ENCODE assay signal across 8 cellular contexts in the genomic region with DNA sequence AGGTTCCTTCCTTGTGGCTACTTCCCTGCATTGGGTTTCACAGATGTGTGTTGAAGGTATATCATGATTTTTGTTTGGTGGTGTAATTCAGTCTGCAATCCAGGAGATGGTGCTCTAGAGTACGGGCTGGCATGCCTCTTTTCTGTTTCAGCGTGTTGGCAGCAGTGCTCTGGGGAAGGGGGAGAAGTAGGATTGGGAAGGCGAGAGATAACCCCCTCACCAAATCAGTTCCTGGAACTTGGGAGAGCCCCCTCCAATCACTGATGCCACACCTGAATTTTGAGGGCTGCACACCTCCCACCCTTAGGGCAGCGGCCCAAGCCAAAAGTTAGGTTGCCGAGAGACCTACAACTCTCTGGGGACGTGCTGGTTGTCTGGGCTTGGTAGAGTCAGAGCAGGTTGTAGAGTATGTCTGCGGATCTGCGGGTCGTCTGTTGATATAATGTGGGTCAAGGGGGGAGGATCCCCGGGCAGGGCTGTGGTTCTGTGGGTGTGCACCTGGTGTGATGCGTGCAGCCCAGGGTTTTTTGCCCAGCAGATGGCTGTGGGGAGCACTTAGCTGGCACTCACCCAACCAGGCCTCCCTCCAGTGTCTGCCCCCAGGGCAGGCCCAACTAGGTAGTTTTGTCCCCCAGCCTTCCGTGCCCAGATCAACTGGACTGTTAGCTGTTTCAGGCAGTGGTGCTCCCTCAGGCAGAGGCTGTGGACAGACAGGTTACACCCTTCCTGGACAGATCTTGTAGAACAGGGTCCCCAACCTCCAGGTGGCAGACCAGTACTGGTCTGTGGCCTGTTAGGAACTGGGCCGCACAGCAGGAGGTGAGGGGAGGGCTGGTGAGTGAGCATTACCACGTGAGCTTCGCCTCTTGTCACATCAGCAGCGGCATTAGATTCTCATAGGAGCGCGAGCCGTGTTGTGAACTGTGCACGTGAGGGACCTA.
DNase-seq lines count a peak whose midpoint lies in the region; ATAC-seq and TF ChIP-seq lines count a peak whose summit lies in the region.
"Not testable (repeated sequence)": the region's sequence is repeated elsewhere in the genome, so short reads cannot be mapped to it uniquely, and the experiment has no call there.

No MANE protein-coding gene starts in this region.

- intact Hi-C loops in CD8-positive, alpha-beta T cell (cut with DNase I, micrococcal nuclease); HCT116 (cut with micrococcal nuclease): not testable (repeated sequence)

- H3K27ac ChIP-seq in CD8-positive, alpha-beta T cell (ENCODE audit: low read depth, low read length); HCT116 (ENCODE audit: low read depth, low read length): not testable (repeated sequence)

- H3K4me1 Mint-ChIP-seq in CD8-positive, alpha-beta T cell (ENCODE audit: low read depth); stimulated activated naive CD8-positive, alpha-beta T cell treated with anti-CD3 and anti-CD28 coated beads, Interleukin-15, Interleukin-2, amounts not matched to agents 100 ng/mL and 50 ng/mL, for 24 hours (ENCODE audit: low read depth): not testable (repeated sequence)

- not testable (repeated sequence) for BruUV-seq in HCT116 (replicated peaks; lab: Mats Ljungman, UMichigan)

- not testable (repeated sequence) for H4K20me1 ChIP-seq in HCT116 (ENCODE audit: insufficient read depth)

- H3K79me2 ChIP-seq in HCT116 (ENCODE audit: insufficient read depth, low read length), result not testable (repeated sequence)

- not testable (repeated sequence) for H3K36me3 Mint-ChIP-seq in CD8-positive, alpha-beta T cell; activated naive CD4-positive, alpha-beta T cell treated with anti-CD3 and anti-CD28 coated beads, Interleukin-2, amount 50 U/mL, for 72 hours; stimulated activated naive CD8-positive, alpha-beta T cell treated with anti-CD3 and anti-CD28 coated beads, Interleukin-15, Interleukin-2, amounts not matched to agents 100 ng/mL and 50 ng/mL, for 24 hours (ENCODE audit: low read depth)

- H3K27me3 Mint-ChIP-seq in CD8-positive, alpha-beta T cell (ENCODE audit: low read depth); stimulated activated naive CD8-positive, alpha-beta T cell treated with anti-CD3 and anti-CD28 coated beads, Interleukin-15, Interleukin-2, amounts not matched to agents 100 ng/mL and 50 ng/mL, for 24 hours: not testable (repeated sequence)

- not testable (repeated sequence) for TF ChIP-seq POLR2A in HCT116 (IDR thresholded peaks at IDR 0.05; ENCODE audit: borderline replicate concordance, extremely low read depth, insufficient read depth, insufficient read length)

- H2AFZ ChIP-seq in HCT116 (ENCODE audit: low read depth, low read length, poor library complexity, severe bottlenecking), result not testable (repeated sequence)

- peak overlapping the region; percentile 75 for H3K4me3 Mint-ChIP-seq in CD8-positive, alpha-beta T cell
- peak overlapping the region; percentile 66 for H3K4me3 Mint-ChIP-seq in stimulated activated naive CD8-positive, alpha-beta T cell treated with anti-CD3 and anti-CD28 coated beads, Interleukin-15, Interleukin-2, amounts not matched to agents 100 ng/mL and 50 ng/mL, for 24 hours

- peak; percentile 50 for TF ChIP-seq RAD21 in HCT116 (IDR thresholded peaks at IDR 0.05; ENCODE audit: low read depth)

- H3K9ac ChIP-seq in HCT116 (ENCODE audit: low read length), result not testable (repeated sequence)

- not testable (repeated sequence) for H3K4me3 ChIP-seq in CD8-positive, alpha-beta T cell (ENCODE audit: low read depth, low read length); HCT116 (replicated peaks in 1 of 2; ENCODE audit: low read depth in 1 of 2, low read length in 2 of 2); fibroblast of villous mesenchyme (ENCODE audit: low read depth, low read length)

- H3K4me2 ChIP-seq in HCT116 (ENCODE audit: low read length), result not testable (repeated sequence)

- peak in 2 of 7 experiments; percentile 7 to 14 for DNase-seq in CD8-positive, alpha-beta T cell
- DNase-seq in HCT116 (ENCODE audit: low read depth, low spot score) (peak; percentile 0), NCI-H1694 treated with DMSO at 0.1 percent for 48 hours (lab: John Stamatoyannopoulos, UW) (peak; percentile 64), SK-MEL-5 (ENCODE audit: low read depth, low spot score) (peak; percentile 61), fibroblast of villous mesenchyme (ENCODE audit: low read depth) (peak; percentile 25), myocyte (ENCODE audit: low read depth) (peak; percentile 52)
- peak in 1 of 2 donors; percentile 18 for DNase-seq in activated naive CD4-positive, alpha-beta T cell treated with anti-CD3 and anti-CD28 coated beads, Interleukin-2, amount 50 U/mL, for 72 hours (ENCODE audit: low spot score in 2 of 2)

- TF ChIP-seq CTCF in CD8-positive, alpha-beta T cell (IDR thresholded peaks at IDR 0.05), result peak; percentile 55
- TF ChIP-seq CTCF in HCT116 (IDR thresholded peaks at IDR 0.05 in 2 of 3, conservative IDR thresholded peaks at IDR 0.05 in 1 of 3; ENCODE audit: borderline replicate concordance in 1 of 3, insufficient read depth in 1 of 3, low read depth in 2 of 3, low read length in 2 of 3) (peak; percentile 30 to 53 (median 51); a peak in 5 of 6 replicates), fibroblast of villous mesenchyme (IDR thresholded peaks at IDR 0.05; ENCODE audit: insufficient read depth, low read depth, low read length) (peak; percentile 57)

- H3K27ac Mint-ChIP-seq in CD8-positive, alpha-beta T cell; activated naive CD4-positive, alpha-beta T cell treated with anti-CD3 and anti-CD28 coated beads, Interleukin-2, amount 50 U/mL, for 72 hours; stimulated activated naive CD8-positive, alpha-beta T cell treated with anti-CD3 and anti-CD28 coated beads, Interleukin-15, Interleukin-2, amounts not matched to agents 100 ng/mL and 50 ng/mL, for 24 hours: not testable (repeated sequence)

- in situ Hi-C loops in SK-MEL-5 (cut with HindIII; ENCODE audit: low pct_unique_long_range_greater_than_20kb, low sequenced_read_pairs), result not testable (repeated sequence)

- peak; percentile 82 for ATAC-seq in CD8-positive, alpha-beta T cell
- ATAC-seq in HCT116, result peak; percentile 88
- ATAC-seq in activated naive CD4-positive, alpha-beta T cell treated with anti-CD3 and anti-CD28 coated beads, Interleukin-2, amount 50 U/mL, for 72 hours, result peak; percentile 63 to 68

- not testable (repeated sequence) for H3K27me3 ChIP-seq in CD8-positive, alpha-beta T cell (ENCODE audit: insufficient read depth, low read length); HCT116 (ENCODE audit: insufficient read depth, low read length)

- not testable (repeated sequence) for H3K36me3 ChIP-seq in CD8-positive, alpha-beta T cell (ENCODE audit: insufficient read depth, low read length); HCT116 (ENCODE audit: control insufficient read depth in 1 of 2, insufficient read depth in 2 of 2, low read length in 2 of 2)

- CTCF ChIA-PET in CD8-positive, alpha-beta T cell (lab: Charles Lee); HCT116 (lab: Charles Lee): not testable (repeated sequence)

- H3K4me1 ChIP-seq in CD8-positive, alpha-beta T cell (ENCODE audit: insufficient read depth, low read length); HCT116 (ENCODE audit: control insufficient read depth in 1 of 2, insufficient read depth in 2 of 2, low read length in 2 of 2): not testable (repeated sequence)

- POLR2A ChIA-PET in CD8-positive, alpha-beta T cell (lab: Charles Lee); HCT116 (lab: Charles Lee): not testable (repeated sequence)

- H3K9me3 Mint-ChIP-seq in CD8-positive, alpha-beta T cell; activated naive CD4-positive, alpha-beta T cell treated with anti-CD3 and anti-CD28 coated beads, Interleukin-2, amount 50 U/mL, for 72 hours; stimulated activated naive CD8-positive, alpha-beta T cell treated with anti-CD3 and anti-CD28 coated beads, Interleukin-15, Interleukin-2, amounts not matched to agents 100 ng/mL and 50 ng/mL, for 24 hours: not testable (repeated sequence)

- not testable (repeated sequence) for H3K9me2 ChIP-seq in HCT116 (ENCODE audit: insufficient read depth)

- H3K9me3 ChIP-seq in CD8-positive, alpha-beta T cell (ENCODE audit: low read length); HCT116 (ENCODE audit: control insufficient read depth in 1 of 2, insufficient read depth in 1 of 2, low read depth in 1 of 2, low read length in 2 of 2): not testable (repeated sequence)

- RAD21 ChIA-PET in HCT116 (lab: Charles Lee; ENCODE audit: low non-redundant PET in 1 of 2, low total read pairs in 2 of 2, uncharacterized antibody in 2 of 2, unreplicated experiment in 2 of 2), result not testable (repeated sequence)
